Comparison of ENCODE assay signal across 9 cellular contexts in the genomic region with DNA sequence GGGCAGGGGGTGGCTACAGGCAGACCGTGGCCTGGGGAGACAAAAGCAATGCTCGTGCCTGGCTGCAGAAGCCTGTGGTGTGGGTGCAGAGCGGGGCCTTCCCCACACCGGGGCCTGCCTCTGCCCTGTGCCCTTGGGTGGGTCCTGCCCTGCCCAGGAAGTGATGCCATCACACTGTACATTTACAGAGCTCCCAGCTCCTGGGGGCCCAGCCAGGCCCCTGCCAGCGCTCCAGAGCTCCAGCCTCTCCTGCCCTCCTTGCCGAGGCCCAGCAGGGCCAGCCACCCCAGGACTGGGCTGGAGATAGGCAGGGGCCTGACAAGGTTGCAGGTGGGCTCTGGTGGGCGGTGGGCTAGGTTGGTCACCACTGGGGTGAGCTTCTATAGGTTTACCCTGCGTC. TPM values are rescaled to one million over a fixed set of nuclear protein-coding genes. Genes with fewer than 3 reads are reported as not detected.
DNase-seq lines count a peak whose midpoint lies in the region; ATAC-seq and TF ChIP-seq lines count a peak whose summit lies in the region.
"Had no signal": no experiment of that assay in that cellular context is flagged by ENCODE, and none has a peak within 500 bp of the region (broad histone marks: within the 10 kb centered on the region; RNA-seq: fewer than 3 reads in every experiment).

No MANE protein-coding gene starts in this region.

- TF ChIP-seq CTCF in CD14-positive monocyte (IDR thresholded peaks at IDR 0.05) (no peak), natural killer cell (IDR thresholded peaks at IDR 0.05) (no peak)

- H3K4me1 Mint-ChIP-seq in CD14-positive monocyte, result peaks cover 11% of the 10 kb centered on the region
- H3K4me1 Mint-ChIP-seq in natural killer cell, result peaks cover 6 to 16% of the 10 kb centered on the region in 2 donors

- H3K27me3 Mint-ChIP-seq in CD14-positive monocyte (ENCODE audit: low read depth in 3 of 3) (no peaks in the 10 kb centered on the region), natural killer cell (ENCODE audit: low read depth in 2 of 2) (no peaks in the 10 kb centered on the region)

- ATAC-seq in HG03460 (IDR thresholded peaks at IDR 0.05; ENCODE audit: unreplicated experiment), result peak; percentile 6
- ATAC-seq in natural killer cell, result peak; percentile 46 to 64 (median 53)
- no peak for ATAC-seq in GM18517 (IDR thresholded peaks at IDR 0.05; ENCODE audit: unreplicated experiment)
- ATAC-seq in HG03159 (IDR thresholded peaks at IDR 0.05; ENCODE audit: unreplicated experiment), result no peak
- no peak for ATAC-seq in HG02938 (IDR thresholded peaks at IDR 0.05; ENCODE audit: unreplicated experiment)

- intact Hi-C loops in CD14-positive monocyte (cut with micrococcal nuclease) (loop anchor here (5.0 to 10.0 kb wide), 2 partner anchors 72 to 74 kb away; no protein-coding TSS in a partner anchor), natural killer cell (cut with micrococcal nuclease) (loop anchor here (5.0 kb wide), 1 partner anchor 254 kb away; no protein-coding TSS in a partner anchor)

- H3K27ac Mint-ChIP-seq in CD14-positive monocyte (peak overlapping the region; percentile 40 to 88 (median 81)), natural killer cell (peak overlapping the region; percentile 67 to 89)

- DNase-seq in CD14-positive monocyte (ENCODE audit: low spot score) (no peak), caudate nucleus (lab: John Stamatoyannopoulos, UW) (no peak), natural killer cell (peak; percentile 24), SW 1271 (lab: John Stamatoyannopoulos, UW) (no peak)

- H3K36me3 Mint-ChIP-seq in CD14-positive monocyte (peaks cover 2 to 10% of the 10 kb centered on the region in 2 donors), natural killer cell (no peaks in the 10 kb centered on the region)

- H3K9me3 Mint-ChIP-seq in CD14-positive monocyte (peaks cover 13 to 29% (median 24%) of the 10 kb centered on the region in 7 donors), natural killer cell (no peaks in the 10 kb centered on the region)

- peak overlapping the region; percentile 72 for H3K27ac ChIP-seq in caudate nucleus (ENCODE audit: low read depth, low read length)

- peak overlapping the region; percentile 77 to 89 for H3K4me3 Mint-ChIP-seq in CD14-positive monocyte
- H3K4me3 Mint-ChIP-seq in natural killer cell, result peak overlapping the region; percentile 80

RNA-seq across cellular contexts. Expression of a gene that starts 40.2 kb away (rescaled TPM):
- polyA plus RNA-seq in CD14-positive monocyte, result not detected
- not detected for total RNA-seq in natural killer cell
- total RNA-seq: activated CD8-positive, alpha-beta memory T cell treated with anti-CD3 and anti-CD28 coated beads for 36 hours had no signal

RNA-seq across cellular contexts. Expression of a gene that starts 46.4 kb away (rescaled TPM):
- 10 to 100 TPM; 67.9 to 71.7 TPM for polyA plus RNA-seq in CD14-positive monocyte
- total RNA-seq in natural killer cell, result 10 to 100 TPM; 49.3 to 61.8 (median 54.8) TPM

Comparison
In these comparisons a context has a peak if more than half of its experiments do, and no peak if none do; other contexts are left out.
1. ATAC-seq: peak in HG03460 (single experiment) and natural killer cell (3 of 3); none in GM18517 (single experiment), HG03159 (single experiment) and HG02938 (single experiment).